ENCODE assay signal across 9 cellular contexts in the genomic region with DNA sequence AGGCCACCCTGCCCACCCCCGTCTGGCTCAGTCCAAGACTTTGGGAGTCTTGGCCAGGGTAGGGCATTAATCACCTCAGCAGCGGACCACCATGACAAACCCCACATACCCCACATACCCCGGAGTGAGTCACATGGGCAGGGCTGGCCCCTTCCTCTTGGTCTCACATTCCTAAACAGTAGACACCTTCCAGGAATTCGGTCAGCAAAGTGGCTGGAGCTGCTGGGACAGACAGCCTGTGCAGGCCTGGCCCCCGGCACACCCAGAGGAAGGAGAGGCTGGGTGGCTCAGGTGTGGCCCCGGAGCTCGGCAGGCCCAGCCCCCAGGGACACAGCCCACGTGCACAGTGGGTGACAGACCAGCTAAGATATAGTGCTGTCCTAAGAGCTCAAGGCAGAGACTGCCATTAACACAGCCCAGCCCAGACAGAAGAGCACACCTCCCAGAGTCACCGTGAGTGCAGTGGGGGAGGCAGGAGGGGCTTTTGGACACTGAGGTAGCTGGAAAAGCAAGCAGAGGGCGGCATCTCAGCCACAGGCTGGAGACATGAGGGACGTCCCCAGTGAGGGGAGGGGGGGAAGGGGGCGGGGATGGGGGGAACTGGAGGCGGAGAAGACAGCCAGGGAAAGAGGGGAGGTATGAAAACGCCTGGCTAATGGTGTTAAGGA. TPM values are rescaled to one million over a fixed set of nuclear protein-coding genes. Genes with fewer than 3 reads are reported as not detected.
DNase-seq lines count a peak whose midpoint lies in the region; ATAC-seq and TF ChIP-seq lines count a peak whose summit lies in the region.
"Had no signal": no experiment of that assay in that cellular context is flagged by ENCODE, and none has a peak within 500 bp of the region (broad histone marks: within the 10 kb centered on the region; RNA-seq: fewer than 3 reads in every experiment).

No MANE protein-coding gene starts in this region.

- H3K27ac ChIP-seq in H9 (ENCODE audit: insufficient read length, low read depth, low read length) (no peak overlapping the region), sigmoid colon (peak overlapping the region; percentile 74 to 94 (median 86))

- no peak overlapping the region for H2BK20ac ChIP-seq in H9 (ENCODE audit: low read depth, low read length, poor library complexity, severe bottlenecking)

- H3K4me1 ChIP-seq in H9 (ENCODE audit: insufficient read depth, low read length) (no peaks in the 10 kb centered on the region; the same call in 1 of the 2 replicates), sigmoid colon (peaks cover 0 to 73% (median 72%) of the 10 kb centered on the region in 4 donors)

- no peak overlapping the region for H3K9ac ChIP-seq in H9 (ENCODE audit: extremely low read depth, insufficient read length, low read length)

- H3K27me3 ChIP-seq in H9 (ENCODE audit: insufficient read depth, low read length) (no peaks in the 10 kb centered on the region), sigmoid colon (no peaks in the 10 kb centered on the region)

- no peak overlapping the region for H3K56ac ChIP-seq in H9 (ENCODE audit: insufficient read length, low read depth, low read length)

- no peak overlapping the region for H3K4ac ChIP-seq in H9 (ENCODE audit: low read depth, low read length)

- WGBS in H9 (ENCODE audit: extremely low coverage, insufficient read length, low lambda C conversion rate), result no CpG with 5 or more reads among the region's 14 CpGs
- WGBS in sigmoid colon, 2 donors, result 30 to 53% methylated on average over 14 of the region's 14 CpGs

- H3K14ac ChIP-seq in H9 (ENCODE audit: insufficient read depth, low read length), result no peak overlapping the region

- H3K9me3 Mint-ChIP-seq in H9, result no peaks in the 10 kb centered on the region
- no peaks in the 10 kb centered on the region for H3K9me3 Mint-ChIP-seq in CD14-positive monocyte

- no peak overlapping the region for H2BK12ac ChIP-seq in H9 (ENCODE audit: insufficient read length, low read depth, low read length)

- no peak for ATAC-seq in GM19324 (IDR thresholded peaks at IDR 0.05; ENCODE audit: low FRiP score, unreplicated experiment)

- H4K20me1 ChIP-seq in H9 (ENCODE audit: control insufficient read depth, insufficient read depth, insufficient read length), result peaks cover 3% of the 10 kb centered on the region

- no peak overlapping the region for H3K23ac ChIP-seq in H9 (ENCODE audit: insufficient read length, low read depth, low read length)

- H2AK5ac ChIP-seq in H9 (ENCODE audit: insufficient read length, low read length), result no peak overlapping the region

- H3K36me3 Mint-ChIP-seq in H9 (ENCODE audit: insufficient read depth in 1 of 3, low read depth in 3 of 3) (peaks cover 0 to 6% (median 0%) of the 10 kb centered on the region in 3 experiments; a peak in 2 of 7 replicates), CD14-positive monocyte (no peaks in the 10 kb centered on the region)

- intact Hi-C loops in sigmoid colon (cut with DNase I) (no loop called here), CD14-positive monocyte (cut with micrococcal nuclease) (no loop called here)

- peak overlapping the region in 1 of 2 experiments; percentile 42; a peak in 1 of 5 replicates for H3K4me3 Mint-ChIP-seq in H9
- no peak overlapping the region for H3K4me3 Mint-ChIP-seq in CD14-positive monocyte

- H2BK120ac ChIP-seq in H9 (ENCODE audit: low read depth, low read length, poor library complexity, severe bottlenecking), result no peak overlapping the region

- TF ChIP-seq POLR2A in sigmoid colon (IDR thresholded peaks at IDR 0.05), result peak in 1 of 2 donors; percentile 45

- no peak overlapping the region for H3T11ph ChIP-seq in H9 (ENCODE audit: low read length)

- H3K36me3 ChIP-seq in sigmoid colon, result no peaks in the 10 kb centered on the region

- H4K5ac ChIP-seq in H9 (ENCODE audit: insufficient read length, low read depth, low read length), result no peak overlapping the region

- H3K9me3 ChIP-seq in H9 (ENCODE audit: control insufficient read depth, low read depth, low read length) (no peaks in the 10 kb centered on the region), sigmoid colon (no peaks in the 10 kb centered on the region)

- no peak overlapping the region for H2BK15ac ChIP-seq in H9 (ENCODE audit: low read depth, low read length)

- H3K4me1 Mint-ChIP-seq in H9 (peaks cover 32 to 56% of the 10 kb centered on the region in 2 experiments), CD14-positive monocyte (no peaks in the 10 kb centered on the region)

- H3K23me2 ChIP-seq in H9 (ENCODE audit: insufficient read length, low read depth, low read length, poor library complexity, severe bottlenecking), result no peaks in the 10 kb centered on the region

- no peak for TF ChIP-seq EP300 in sigmoid colon (IDR thresholded peaks at IDR 0.05)

- H4K91ac ChIP-seq in H9 (ENCODE audit: insufficient read length, low read depth, low read length), result no peak overlapping the region

- H2BK5ac ChIP-seq in H9 (ENCODE audit: insufficient read length, low read length), result no peak overlapping the region

- TF ChIP-seq CTCF in H9 (conservative IDR thresholded peaks at IDR 0.05) (no peak), sigmoid colon (IDR thresholded peaks at IDR 0.05) (no peak), CD14-positive monocyte (IDR thresholded peaks at IDR 0.05) (no peak)

- no peaks in the 10 kb centered on the region; the same call in 1 of the 2 replicates for H3K27me3 Mint-ChIP-seq in H9 (ENCODE audit: low read depth)
- peaks cover 0 to 4% (median 1%) of the 10 kb centered on the region in 3 donors for H3K27me3 Mint-ChIP-seq in CD14-positive monocyte (ENCODE audit: low read depth in 3 of 3)

- H2AFZ ChIP-seq in H9 (ENCODE audit: low read length), result no peak overlapping the region

- DNase-seq in H9, result peak; percentile 78
- peak; percentile 91 for DNase-seq in SW480 (ENCODE audit: low spot score)
- DNase-seq in hepatic stellate cell (ENCODE audit: low spot score), result peak; percentile 83
- no peak for DNase-seq in sigmoid colon
- DNase-seq in CD14-positive monocyte (ENCODE audit: low spot score), result no peak
- no peak for DNase-seq in hippocampal formation (lab: John Stamatoyannopoulos, UW)
- DNase-seq in activated gamma-delta T cell treated with Interleukin-2 at 50 U/mL for 16 hours, result no peak
- DNase-seq: NCI-H2171 had no signal

- peaks cover 2% of the 10 kb centered on the region; the same call in 1 of the 2 replicates for H3K79me2 ChIP-seq in H9 (ENCODE audit: insufficient read depth, low read length)

- H3K79me1 ChIP-seq in H9 (ENCODE audit: insufficient read depth, low read depth, low read length, poor library complexity, severe bottlenecking), result no peaks in the 10 kb centered on the region

- H3K27ac Mint-ChIP-seq in H9, result no peak overlapping the region; a peak in 3 of 7 replicates
- H3K27ac Mint-ChIP-seq in CD14-positive monocyte, result no peak overlapping the region

- H3K4me2 ChIP-seq in H9 (ENCODE audit: insufficient read depth, insufficient read length, low read length), result no peak overlapping the region

- no peak overlapping the region for H3K18ac ChIP-seq in H9 (ENCODE audit: insufficient read length, low read depth, low read length)

- no peak overlapping the region for H4K8ac ChIP-seq in H9 (replicated peaks; ENCODE audit: insufficient read length, low read depth, low read length)

- no peak overlapping the region for H3K4me3 ChIP-seq in sigmoid colon

RNA-seq across cellular contexts. Expression of gene CCDC85C, which starts 24.0 kb away (rescaled TPM):
- total RNA-seq in H9 (2021) (33.2 and 36.3 TPM in 2 replicates), sigmoid colon (10 to 100 TPM; 11.4 to 31.9 (median 23.9) TPM)
- polyA plus RNA-seq in sigmoid colon (10 to 100 TPM; 12.6 to 79.0 (median 49.9) TPM), CD14-positive monocyte (under 1 TPM in 1 of 2 donors, not detected in 1; 0.03 TPM)

Comparison
In these comparisons a context has a peak if more than half of its experiments do, and no peak if none do; other contexts are left out.
1. DNase-seq: peak in H9 (single experiment), SW480 (single experiment) and hepatic stellate cell (single experiment); none in sigmoid colon (single experiment), CD14-positive monocyte (single experiment), hippocampal formation (0 of 2) and activated gamma-delta T cell treated with Interleukin-2 at 50 U/mL for 16 hours (single experiment).